19 cellular contexts compared by ENCODE assay signal in the genomic region with DNA sequence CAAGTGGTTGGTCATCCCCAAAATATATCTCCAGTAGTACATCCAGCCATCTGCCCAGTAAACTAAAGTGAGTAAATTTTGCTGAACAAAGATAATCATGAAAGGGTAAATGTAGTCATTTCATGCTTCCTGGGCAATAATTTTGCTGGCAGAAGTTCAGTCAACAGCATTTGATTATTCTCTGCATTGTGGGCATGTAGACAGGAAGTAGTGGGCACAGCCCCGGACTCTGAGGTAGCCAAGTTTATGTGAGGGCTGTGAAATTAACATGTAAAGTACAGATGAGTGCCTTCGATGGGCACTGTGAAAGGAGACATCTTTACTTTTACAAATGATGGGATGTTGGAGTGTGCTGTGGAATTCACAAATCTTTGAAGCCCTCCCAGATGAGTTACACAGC.
"Had no signal": no experiment of that assay in that cellular context is flagged by ENCODE, and none has a peak within 500 bp of the region (broad histone marks: within the 10 kb centered on the region; RNA-seq: fewer than 3 reads in every experiment).

No MANE protein-coding gene starts in this region.

- H3K27ac ChIP-seq: gastrocnemius medialis, heart right ventricle, neutrophil, psoas muscle, skin epidermis, testis, tibial nerve, upper lobe of right lung, vagina had no signal

- H3K27me3 ChIP-seq: gastrocnemius medialis, heart right ventricle, neutrophil, testis, tibial nerve, upper lobe of right lung, vagina had no signal

- H3K4me3 ChIP-seq: gastrocnemius medialis, heart right ventricle, psoas muscle, skin epidermis, testis, tibial nerve, upper lobe of right lung, vagina had no signal

- H3K36me3 ChIP-seq: gastrocnemius medialis, heart right ventricle, neutrophil, tibial nerve, upper lobe of right lung, vagina had no signal

- ATAC-seq: gastrocnemius medialis; heart right ventricle; psoas muscle; sciatic nerve; stimulated activated naive B cell treated with anti-CD40 and anti-IgM and Interleukin-4, amounts not matched to agents 10 μg/mL and 1 μg/mL and 100 μg/mL, for 72 hours; stimulated activated naive CD8-positive, alpha-beta T cell treated with anti-CD3 and anti-CD28 coated beads, Interleukin-15, amount 100 ng/mL, for 72 hours; upper lobe of right lung had no signal

- H3K9me3 ChIP-seq: gastrocnemius medialis, heart right ventricle, neutrophil, psoas muscle, testis, tibial nerve, upper lobe of right lung, vagina had no signal

- H3K4me1 ChIP-seq: gastrocnemius medialis, heart right ventricle, psoas muscle, testis, tibial nerve, upper lobe of right lung, vagina had no signal

- DNase-seq: effector CD4-positive, alpha-beta T cell; gastrocnemius medialis; heart right ventricle; hypothalamus; kidney glomerular epithelial cell; mesendoderm; naive B cell; psoas muscle; stimulated activated CD4-positive, alpha-beta T cell treated with anti-CD3 and anti-CD28 coated beads, Interleukin-2, amount 100 ng/mL, for 24 hours; stimulated activated CD4-positive, alpha-beta T cell treated with anti-CD3 and anti-CD28 coated beads, Interleukin-4, amount 100 ng/mL, for 4 hours; stimulated activated naive B cell treated with anti-CD40 and anti-IgM and Interleukin-4, amounts not matched to agents 10 μg/mL and 1 μg/mL and 100 μg/mL, for 72 hours; stimulated activated naive CD8-positive, alpha-beta T cell treated with anti-CD3 and anti-CD28 coated beads, Interleukin-15, amount 100 ng/mL, for 72 hours; testis; upper lobe of right lung had no signal
